ENCODE assay signal across 17 cellular contexts in the genomic region with DNA sequence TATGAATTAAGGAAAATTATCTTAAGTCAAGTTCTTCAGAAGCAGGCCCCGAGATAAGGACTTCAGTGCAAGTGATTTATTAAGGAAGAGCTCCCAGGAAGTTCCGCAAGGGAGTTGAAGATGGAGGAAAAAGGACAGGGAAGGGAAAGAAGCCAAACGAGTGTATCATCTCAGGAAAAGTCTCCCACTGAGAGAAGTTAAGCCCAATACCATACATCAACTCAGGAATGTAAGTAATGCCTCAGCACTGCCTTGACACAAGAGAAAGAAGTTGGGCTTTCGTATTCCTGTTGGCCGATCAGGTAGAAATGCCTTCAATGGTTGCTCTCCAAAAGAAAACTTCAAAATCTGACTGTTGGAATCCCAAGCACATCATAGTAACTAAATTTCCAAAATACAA.
"Had no signal": no experiment of that assay in that cellular context is flagged by ENCODE, and none has a peak within 500 bp of the region (broad histone marks: within the 10 kb centered on the region; RNA-seq: fewer than 3 reads in every experiment).

No MANE protein-coding gene starts in this region.

- H3K36me3 Mint-ChIP-seq: naive thymus-derived CD4-positive, alpha-beta T cell; stimulated activated naive B cell treated with anti-CD40 and anti-IgM and Interleukin-4, amounts not matched to agents 10 μg/mL and 1 μg/mL and 100 μg/mL, for 72 hours; type B pancreatic cell had no signal

- DNase-seq: colonic mucosa; dermis blood vessel endothelial cell; foreskin melanocyte; head of caudate nucleus; left colon; left ventricle myocardium superior; mesenchymal stem cell; naive thymus-derived CD4-positive, alpha-beta T cell; nephron progenitor cell; stimulated activated CD4-positive, alpha-beta T cell treated with anti-CD3 and anti-CD28 coated beads, Interleukin-2, amount 100 ng/mL, for 24 hours; stimulated activated CD4-positive, alpha-beta T cell treated with anti-CD3 and anti-CD28 coated beads, Interleukin-4, amount 100 ng/mL, for 4 hours; stimulated activated naive B cell treated with anti-CD40 and anti-IgM and Interleukin-4, amounts not matched to agents 10 μg/mL and 1 μg/mL and 100 μg/mL, for 72 hours had no signal

- H3K9me3 ChIP-seq: colonic mucosa, neutrophil had no signal

- H3K27me3 Mint-ChIP-seq: naive thymus-derived CD4-positive, alpha-beta T cell; stimulated activated naive B cell treated with anti-CD40 and anti-IgM and Interleukin-4, amounts not matched to agents 10 μg/mL and 1 μg/mL and 100 μg/mL, for 72 hours; type B pancreatic cell had no signal

- H3K4me1 Mint-ChIP-seq: naive thymus-derived CD4-positive, alpha-beta T cell; nephron progenitor cell; stimulated activated naive B cell treated with anti-CD40 and anti-IgM and Interleukin-4, amounts not matched to agents 10 μg/mL and 1 μg/mL and 100 μg/mL, for 72 hours had no signal

- H3K9me3 Mint-ChIP-seq: naive thymus-derived CD4-positive, alpha-beta T cell; nephron progenitor cell; stimulated activated naive B cell treated with anti-CD40 and anti-IgM and Interleukin-4, amounts not matched to agents 10 μg/mL and 1 μg/mL and 100 μg/mL, for 72 hours; type B pancreatic cell had no signal

- H3K4me1 ChIP-seq: colonic mucosa had no signal

- H3K4me3 Mint-ChIP-seq: naive thymus-derived CD4-positive, alpha-beta T cell; nephron progenitor cell; stimulated activated naive B cell treated with anti-CD40 and anti-IgM and Interleukin-4, amounts not matched to agents 10 μg/mL and 1 μg/mL and 100 μg/mL, for 72 hours; type B pancreatic cell had no signal

- ATAC-seq: left colon; left ventricle myocardium superior; naive thymus-derived CD4-positive, alpha-beta T cell; sciatic nerve; stimulated activated naive B cell treated with anti-CD40 and anti-IgM and Interleukin-4, amounts not matched to agents 10 μg/mL and 1 μg/mL and 100 μg/mL, for 72 hours had no signal

- H3K27ac Mint-ChIP-seq: naive thymus-derived CD4-positive, alpha-beta T cell; nephron progenitor cell; stimulated activated naive B cell treated with anti-CD40 and anti-IgM and Interleukin-4, amounts not matched to agents 10 μg/mL and 1 μg/mL and 100 μg/mL, for 72 hours; type B pancreatic cell had no signal

- H3K27ac ChIP-seq: colonic mucosa, hepatocyte, neutrophil had no signal

- H3K27me3 ChIP-seq: colonic mucosa, hepatocyte, neutrophil had no signal

- H3K4me3 ChIP-seq: colonic mucosa, hepatocyte, lung had no signal

- H3K36me3 ChIP-seq: colonic mucosa, neutrophil had no signal
